In genomic region chr14:64450255-64450654, GRCh38 we compare ENCODE assay signal across 29 cellular contexts. TPM values are rescaled to one million over a fixed set of nuclear protein-coding genes. Genes with fewer than 3 reads are reported as not detected.
DNase-seq lines count a peak whose midpoint lies in the region; ATAC-seq and TF ChIP-seq lines count a peak whose summit lies in the region.
"Had no signal": no experiment of that assay in that cellular context is flagged by ENCODE, and none has a peak within 500 bp of the region (broad histone marks: within the 10 kb centered on the region; RNA-seq: fewer than 3 reads in every experiment).

No MANE protein-coding gene starts in this region.

- TF ChIP-seq CTCF in CD8-positive, alpha-beta T cell (IDR thresholded peaks at IDR 0.05): no peak

- no peak for DNase-seq in activated CD4-positive, CD25-positive, alpha-beta regulatory T cell (lab: John Stamatoyannopoulos, UW)
- DNase-seq in CD8-positive, alpha-beta T cell: no peak
- peak; percentile 23 for DNase-seq in activated CD4-positive, alpha-beta memory T cell treated with anti-CD3 and anti-CD28 coated beads for 36 hours
- DNase-seq in immature natural killer cell (no peak), NCI-H2171 (lab: John Stamatoyannopoulos, UW) (no peak), posterior vena cava (ENCODE audit: low spot score) (no peak), hypothalamus (lab: John Stamatoyannopoulos, UW) (no peak)
- DNase-seq: 8988T; activated CD4-positive, alpha-beta T cell treated with anti-CD3 and anti-CD28 coated beads, Interleukin-2, amount 50 U/mL, for 1 hour; adrenal gland; AML-193; brain microvascular endothelial cell; COR-L47; DND-41; effector CD8-positive, alpha-beta T cell; hippocampal formation; Kasumi-1; left ventricle myocardium superior; NCI-H1930; NCI-H226; NCI-H774; OCI-M1; small intestine; stimulated activated CD4-positive, alpha-beta T cell treated with anti-CD3 and anti-CD28 coated beads, Interleukin-2, amount 100 ng/mL, for 48 hours; stomach; SW 1271 had no signal

- CTCF ChIA-PET in CD8-positive, alpha-beta T cell (lab: Charles Lee): interaction anchor here (1.0 to 3.4 kb wide), 2 partner anchors 11 to 20 kb away, joined by 4 to 16 read pairs; no protein-coding TSS in a partner anchor
- CTCF ChIA-PET in activated CD4-positive, alpha-beta memory T cell treated with anti-CD3 and anti-CD28 coated beads for 36 hours (lab: Charles Lee): interaction anchor here (3.8 kb wide), 1 partner anchor 20 kb away, joined by 18 read pairs; no protein-coding TSS in a partner anchor

- peaks cover 52% of the 10 kb centered on the region for H3K36me3 Mint-ChIP-seq in CD8-positive, alpha-beta T cell
- H3K36me3 Mint-ChIP-seq in activated CD4-positive, alpha-beta memory T cell treated with anti-CD3 and anti-CD28 coated beads for 36 hours: peaks cover 52% of the 10 kb centered on the region
- H3K36me3 Mint-ChIP-seq in immature natural killer cell: peaks cover 4 to 17% (median 9%) of the 10 kb centered on the region in 3 donors

- no peak overlapping the region for H3K4me3 ChIP-seq in CD8-positive, alpha-beta T cell (ENCODE audit: low read depth, low read length)
- H3K4me3 ChIP-seq: adrenal gland, GM23338, stomach, tibial nerve had no signal

- H3K9me3 Mint-ChIP-seq in CD8-positive, alpha-beta T cell: no peaks in the 10 kb centered on the region
- H3K9me3 Mint-ChIP-seq in activated CD4-positive, alpha-beta memory T cell treated with anti-CD3 and anti-CD28 coated beads for 36 hours: no peaks in the 10 kb centered on the region
- H3K9me3 Mint-ChIP-seq in immature natural killer cell: no peaks in the 10 kb centered on the region
- H3K9me3 Mint-ChIP-seq: GM23338 had no signal

- H3K27ac ChIP-seq in CD8-positive, alpha-beta T cell (ENCODE audit: low read depth, low read length): no peak overlapping the region
- H3K27ac ChIP-seq: adrenal gland, brain microvascular endothelial cell, stomach, tibial nerve had no signal

- H3K4me1 Mint-ChIP-seq in CD8-positive, alpha-beta T cell (ENCODE audit: low read depth): peaks cover 29% of the 10 kb centered on the region
- peaks cover 24% of the 10 kb centered on the region for H3K4me1 Mint-ChIP-seq in activated CD4-positive, alpha-beta memory T cell treated with anti-CD3 and anti-CD28 coated beads for 36 hours (ENCODE audit: low read depth)
- peaks cover 45 to 48% of the 10 kb centered on the region in 2 donors for H3K4me1 Mint-ChIP-seq in immature natural killer cell
- H3K4me1 Mint-ChIP-seq: GM23338 had no signal

- H3K27me3 Mint-ChIP-seq in CD8-positive, alpha-beta T cell (ENCODE audit: low read depth): no peaks in the 10 kb centered on the region
- H3K27me3 Mint-ChIP-seq in activated CD4-positive, alpha-beta memory T cell treated with anti-CD3 and anti-CD28 coated beads for 36 hours: no peaks in the 10 kb centered on the region
- H3K27me3 Mint-ChIP-seq in immature natural killer cell (ENCODE audit: low read depth in 3 of 3): peaks cover 6 to 13% (median 8%) of the 10 kb centered on the region in 3 donors

- peak overlapping the region; percentile 62 for H3K27ac Mint-ChIP-seq in CD8-positive, alpha-beta T cell
- H3K27ac Mint-ChIP-seq in activated CD4-positive, alpha-beta memory T cell treated with anti-CD3 and anti-CD28 coated beads for 36 hours: peak overlapping the region; percentile 77
- peak overlapping the region; percentile 70 to 96 (median 82) for H3K27ac Mint-ChIP-seq in immature natural killer cell
- H3K27ac Mint-ChIP-seq: GM23338 had no signal

- POLR2A ChIA-PET in CD8-positive, alpha-beta T cell (lab: Charles Lee): no interaction called here
- POLR2A ChIA-PET in activated CD4-positive, alpha-beta memory T cell treated with anti-CD3 and anti-CD28 coated beads for 36 hours (lab: Charles Lee): no interaction called here

- H3K4me1 ChIP-seq in CD8-positive, alpha-beta T cell (ENCODE audit: insufficient read depth, low read length): peaks cover 11% of the 10 kb centered on the region
- H3K4me1 ChIP-seq: tibial nerve had no signal

- peak; percentile 47 to 60 for ATAC-seq in activated CD4-positive, CD25-positive, alpha-beta regulatory T cell treated with anti-CD3 and anti-CD28 coated beads, Interleukin-2, amount 50 U/mL, for 24 hours
- no peak for ATAC-seq in CD8-positive, alpha-beta T cell
- ATAC-seq: GM23338, left ventricle myocardium superior had no signal

- H3K4me3 Mint-ChIP-seq in CD8-positive, alpha-beta T cell: no peak overlapping the region
- no peak overlapping the region for H3K4me3 Mint-ChIP-seq in activated CD4-positive, alpha-beta memory T cell treated with anti-CD3 and anti-CD28 coated beads for 36 hours
- peak overlapping the region in 1 of 5 donors; percentile 52 for H3K4me3 Mint-ChIP-seq in immature natural killer cell
- H3K4me3 Mint-ChIP-seq: GM23338 had no signal

- peaks cover 3% of the 10 kb centered on the region for H3K36me3 ChIP-seq in CD8-positive, alpha-beta T cell (ENCODE audit: insufficient read depth, low read length)

- intact Hi-C loops in CD8-positive, alpha-beta T cell (cut with DNase I, micrococcal nuclease): no loop called here
- intact Hi-C loops in activated CD4-positive, alpha-beta memory T cell treated with anti-CD3 and anti-CD28 coated beads for 36 hours (cut with micrococcal nuclease): loop anchor here (2.0 kb wide), 1 partner anchor 15 kb away; the partner anchor contains the start of gene AKAP5
- intact Hi-C loops in posterior vena cava (cut with DNase I): no loop called here

- no peaks in the 10 kb centered on the region for H3K9me3 ChIP-seq in CD8-positive, alpha-beta T cell (ENCODE audit: low read length)
- H3K9me3 ChIP-seq: adrenal gland, stomach, tibial nerve had no signal

- no peaks in the 10 kb centered on the region for H3K27me3 ChIP-seq in CD8-positive, alpha-beta T cell (ENCODE audit: insufficient read depth, low read length)
- H3K27me3 ChIP-seq: adrenal gland, brain microvascular endothelial cell, stomach, tibial nerve had no signal

RNA-seq across cellular contexts. Expression of gene AKAP5, which starts 15.0 kb away (rescaled TPM):
- total RNA-seq in CD8-positive, alpha-beta T cell: 1 to 10 TPM; 3.7 TPM
- 1 to 10 TPM in 1 of 2 experiments, under 1 TPM in 1; 0.74 to 1.1 TPM for total RNA-seq in activated CD4-positive, alpha-beta memory T cell treated with anti-CD3 and anti-CD28 coated beads for 36 hours
- 1 to 10 TPM; 1.5 to 5.8 (median 4.2) TPM for polyA plus RNA-seq in immature natural killer cell
- 1 to 10 TPM; 2.4 to 3.1 TPM for total RNA-seq in posterior vena cava

RNA-seq across cellular contexts. Expression of gene ZBTB25, which starts 53.4 kb away (rescaled TPM):
- 10 to 100 TPM; 42.3 to 43.8 TPM for total RNA-seq in CD8-positive, alpha-beta T cell
- total RNA-seq in activated CD4-positive, alpha-beta memory T cell treated with anti-CD3 and anti-CD28 coated beads for 36 hours: 10 to 100 TPM; 24.2 to 27.5 TPM
- 10 to 100 TPM in 2 of 3 donors, 1 to 10 TPM in 1; 9.9 to 23.1 (median 15.3) TPM for polyA plus RNA-seq in immature natural killer cell
- total RNA-seq in posterior vena cava: 10 to 100 TPM; 13.3 to 14.1 TPM

RNA-seq across cellular contexts. Expression of gene ZBTB1, which starts 54.3 kb away (rescaled TPM):
- 100 to 1,000 TPM; 200 to 205 TPM for total RNA-seq in CD8-positive, alpha-beta T cell
- total RNA-seq in activated CD4-positive, alpha-beta memory T cell treated with anti-CD3 and anti-CD28 coated beads for 36 hours: 10 to 100 TPM; 29.8 to 31.8 TPM
- polyA plus RNA-seq in immature natural killer cell: 100 to 1,000 TPM in 1 of 3 donors, 10 to 100 TPM in 2; 53.5 to 123 (median 70.9) TPM
- 10 to 100 TPM; 34.7 to 34.8 TPM for total RNA-seq in posterior vena cava

Comparison
In these comparisons a context has a peak if more than half of its experiments do, and no peak if none do; other contexts are left out.
1. RNA of gene ZBTB1, which starts 54.3 kb away (total RNA-seq): 200 to 205 TPM in CD8-positive, alpha-beta T cell; 34.7 to 34.8 TPM in posterior vena cava and 29.8 to 31.8 TPM in activated CD4-positive, alpha-beta memory T cell treated with anti-CD3 and anti-CD28 coated beads for 36 hours; every median in the first group is over 4 times any median in the second.
2. Peak in every context shown above with its lines, with median percentiles within 50 percentile points of each other: H3K27ac Mint-ChIP-seq.